ENCODE assay signal across 7 cellular contexts in genomic region chr10:30929231-30929820, GRCh38.
DNase-seq lines count a peak whose midpoint lies in the region; ATAC-seq and TF ChIP-seq lines count a peak whose summit lies in the region.
"Not testable (repeated sequence)": the region's sequence is repeated elsewhere in the genome, so short reads cannot be mapped to it uniquely, and the experiment has no call there.

No MANE protein-coding gene starts in this region.

- H3K36me3 ChIP-seq in DND-41 (ENCODE audit: insufficient read depth, low read length), result not testable (repeated sequence)

- not testable (repeated sequence) for H3K27me3 ChIP-seq in DND-41 (ENCODE audit: insufficient read depth, low read length, poor library complexity)

- not testable (repeated sequence) for H4K20me1 ChIP-seq in DND-41 (ENCODE audit: insufficient read depth, low read length)

- not testable (repeated sequence) for H3K9ac ChIP-seq in DND-41 (ENCODE audit: low read depth, low read length)

- H3K27ac ChIP-seq in DND-41 (ENCODE audit: low read length), result peak overlapping the region; percentile 5; the same call in 1 of the 2 replicates

- peaks cover 16% of the 10 kb centered on the region for H3K9me3 Mint-ChIP-seq in T-helper 1 cell treated with Interleukin-12 subunit alpha and Interleukin-12 subunit beta and Interleukin-4 antibody, amounts not matched to agents 30 μg/mL and 1 μg/mL, for 36 hours
- H3K9me3 Mint-ChIP-seq in activated naive CD8-positive, alpha-beta T cell treated with anti-CD3 and anti-CD28 coated beads, Interleukin-2, amount 10 ng/mL, durations not matched to agents 7 days and 5 days, result peaks cover 15% of the 10 kb centered on the region
- not testable (repeated sequence) for H3K9me3 Mint-ChIP-seq in natural killer cell

- not testable (repeated sequence) for H3K4me3 ChIP-seq in DND-41 (ENCODE audit: low read depth in 1 of 2, low read length in 2 of 2)

- not testable (repeated sequence) for H3K79me2 ChIP-seq in DND-41 (ENCODE audit: insufficient read depth, low read length)

- H3K27ac Mint-ChIP-seq in T-helper 1 cell treated with Interleukin-12 subunit alpha and Interleukin-12 subunit beta and Interleukin-4 antibody, amounts not matched to agents 30 μg/mL and 1 μg/mL, for 36 hours, result peak overlapping the region; percentile 81
- H3K27ac Mint-ChIP-seq in activated naive CD8-positive, alpha-beta T cell treated with anti-CD3 and anti-CD28 coated beads, Interleukin-2, amount 10 ng/mL, durations not matched to agents 7 days and 5 days, result peak overlapping the region; percentile 87
- H3K27ac Mint-ChIP-seq in natural killer cell, result peak overlapping the region; percentile 15 to 64

- TF ChIP-seq CTCF in DND-41 (IDR thresholded peaks at IDR 0.05; ENCODE audit: borderline replicate concordance, extremely low read depth, low read length, poor library complexity, severe bottlenecking); natural killer cell (IDR thresholded peaks at IDR 0.05): not testable (repeated sequence)

- not testable (repeated sequence) for H3K4me2 ChIP-seq in DND-41 (ENCODE audit: insufficient read depth, low read length)

- POLR2A ChIA-PET in activated naive CD8-positive, alpha-beta T cell treated with anti-CD3 and anti-CD28 coated beads, Interleukin-2, amount 10 ng/mL, durations not matched to agents 7 days and 5 days (lab: Charles Lee), result interaction anchor here (1.0 kb wide), 1 partner anchor 103 kb away, joined by 4 read pairs; the partner anchor contains the start of gene ZNF438

- peaks cover 14% of the 10 kb centered on the region for H3K4me1 ChIP-seq in DND-41 (ENCODE audit: insufficient read depth, low read length)

- not testable (repeated sequence) for H2AFZ ChIP-seq in DND-41 (ENCODE audit: low read depth, low read length)

- peaks cover 18% of the 10 kb centered on the region for H3K36me3 Mint-ChIP-seq in T-helper 1 cell treated with Interleukin-12 subunit alpha and Interleukin-12 subunit beta and Interleukin-4 antibody, amounts not matched to agents 30 μg/mL and 1 μg/mL, for 36 hours (ENCODE audit: low read depth)
- H3K36me3 Mint-ChIP-seq in activated naive CD8-positive, alpha-beta T cell treated with anti-CD3 and anti-CD28 coated beads, Interleukin-2, amount 10 ng/mL, durations not matched to agents 7 days and 5 days, result peaks cover 15% of the 10 kb centered on the region
- not testable (repeated sequence) for H3K36me3 Mint-ChIP-seq in natural killer cell

- H3K27me3 Mint-ChIP-seq in T-helper 1 cell treated with Interleukin-12 subunit alpha and Interleukin-12 subunit beta and Interleukin-4 antibody, amounts not matched to agents 30 μg/mL and 1 μg/mL, for 36 hours (ENCODE audit: low read depth); activated naive CD8-positive, alpha-beta T cell treated with anti-CD3 and anti-CD28 coated beads, Interleukin-2, amount 10 ng/mL, durations not matched to agents 7 days and 5 days; natural killer cell (ENCODE audit: low read depth in 2 of 2): not testable (repeated sequence)

- peak; percentile 57 for DNase-seq in DND-41
- DNase-seq in activated T-cell treated with anti-CD3 and anti-CD28 coated beads, Interleukin-2, amount 50 U/mL, for 48 hours, result peak; percentile 27 to 28
- peak; percentile 34 for DNase-seq in activated naive CD8-positive, alpha-beta T cell treated with anti-CD3 and anti-CD28 coated beads, Interleukin-2, amount 10 ng/mL, durations not matched to agents 7 days and 5 days
- DNase-seq in natural killer cell, result not testable (repeated sequence)

- peaks cover 12% of the 10 kb centered on the region for H3K4me1 Mint-ChIP-seq in T-helper 1 cell treated with Interleukin-12 subunit alpha and Interleukin-12 subunit beta and Interleukin-4 antibody, amounts not matched to agents 30 μg/mL and 1 μg/mL, for 36 hours (ENCODE audit: low read depth)
- H3K4me1 Mint-ChIP-seq in activated naive CD8-positive, alpha-beta T cell treated with anti-CD3 and anti-CD28 coated beads, Interleukin-2, amount 10 ng/mL, durations not matched to agents 7 days and 5 days, result peaks cover 16% of the 10 kb centered on the region
- not testable (repeated sequence) for H3K4me1 Mint-ChIP-seq in natural killer cell

- ATAC-seq in DND-41 (ENCODE audit: insufficient read depth, low read depth) (peak; percentile 68), GM21390 (IDR thresholded peaks at IDR 0.05; ENCODE audit: unreplicated experiment) (peak; percentile 26), HG03432 (IDR thresholded peaks at IDR 0.05; ENCODE audit: unreplicated experiment) (peak; percentile 31)
- peak; percentile 65 for ATAC-seq in activated naive CD8-positive, alpha-beta T cell treated with anti-CD3 and anti-CD28 coated beads, Interleukin-2, amount 10 ng/mL, durations not matched to agents 7 days and 5 days (ENCODE audit: low read depth)
- ATAC-seq in natural killer cell, result not testable (repeated sequence)

- peaks cover 12% of the 10 kb centered on the region for H3K9me3 ChIP-seq in DND-41 (ENCODE audit: insufficient read depth, low read length, severe bottlenecking)

- intact Hi-C loops in natural killer cell (cut with micrococcal nuclease), result not testable (repeated sequence)

- H3K4me3 Mint-ChIP-seq in T-helper 1 cell treated with Interleukin-12 subunit alpha and Interleukin-12 subunit beta and Interleukin-4 antibody, amounts not matched to agents 30 μg/mL and 1 μg/mL, for 36 hours, result peak overlapping the region; percentile 59
- H3K4me3 Mint-ChIP-seq in activated naive CD8-positive, alpha-beta T cell treated with anti-CD3 and anti-CD28 coated beads, Interleukin-2, amount 10 ng/mL, durations not matched to agents 7 days and 5 days, result peak overlapping the region; percentile 76
- peak overlapping the region; percentile 32 for H3K4me3 Mint-ChIP-seq in natural killer cell
